8 cellular contexts compared by ENCODE assay signal in genomic region chr11:79708319-79708928, GRCh38.
DNase-seq lines count a peak whose midpoint lies in the region; TF ChIP-seq lines count a peak whose summit lies in the region.

No MANE protein-coding gene starts in this region.

- H3K79me2 ChIP-seq in OCI-LY3 (ENCODE audit: low read length) = no peaks in the 10 kb centered on the region

- H4K20me1 ChIP-seq in OCI-LY3 (ENCODE audit: insufficient read depth, low read length) = no peaks in the 10 kb centered on the region

- DNase-seq in COLO668 (lab: John Stamatoyannopoulos, UW; ENCODE audit: unreplicated experiment) (peak; percentile 26), GM19238 (ENCODE audit: insufficient read length, low spot score) (peak; percentile 2), HT-29 (ENCODE audit: low spot score) (peak; percentile 76), fibroblast of peridontal ligament (ENCODE audit: extremely low read depth) (peak; percentile 38), pons (ENCODE audit: low spot score) (no peak), sigmoid colon (no peak)
- DNase-seq in activated CD4-positive, alpha-beta T cell treated with anti-CD3 and anti-CD28 coated beads, Interleukin-2, amount 10 ng/mL, durations not matched to agents 7 days and 5 days = no peak

- peaks cover 11% of the 10 kb centered on the region for H3K9me3 Mint-ChIP-seq in activated CD4-positive, alpha-beta T cell treated with anti-CD3 and anti-CD28 coated beads, Interleukin-2, amount 10 ng/mL, durations not matched to agents 7 days and 5 days

- H3K27ac Mint-ChIP-seq in activated CD4-positive, alpha-beta T cell treated with anti-CD3 and anti-CD28 coated beads, Interleukin-2, amount 10 ng/mL, durations not matched to agents 7 days and 5 days = no peak overlapping the region

- H3K36me3 ChIP-seq in OCI-LY3 (replicated peaks; ENCODE audit: low read depth, low read length) (peaks cover 14% of the 10 kb centered on the region), sigmoid colon (no peaks in the 10 kb centered on the region)

- intact Hi-C loops in sigmoid colon (cut with DNase I) = no loop called here

- peak overlapping the region; percentile 48 for H3K4me2 ChIP-seq in OCI-LY3 (ENCODE audit: low read length)

- no peaks in the 10 kb centered on the region for H3K36me3 Mint-ChIP-seq in activated CD4-positive, alpha-beta T cell treated with anti-CD3 and anti-CD28 coated beads, Interleukin-2, amount 10 ng/mL, durations not matched to agents 7 days and 5 days (ENCODE audit: low read depth)

- POLR2A ChIA-PET in activated CD4-positive, alpha-beta T cell treated with anti-CD3 and anti-CD28 coated beads, Interleukin-2, amount 10 ng/mL, durations not matched to agents 7 days and 5 days (lab: Charles Lee) = no interaction called here

- H3K9me3 ChIP-seq in OCI-LY3 (ENCODE audit: insufficient read depth, low read length) (peaks cover 11% of the 10 kb centered on the region; the same call in 1 of the 2 replicates), sigmoid colon (peaks cover 0 to 14% (median 2%) of the 10 kb centered on the region in 4 donors)

- H3K9ac ChIP-seq in OCI-LY3 (ENCODE audit: low read length) = peak overlapping the region; percentile 7; the same call in 1 of the 2 replicates

- H3K4me3 Mint-ChIP-seq in activated CD4-positive, alpha-beta T cell treated with anti-CD3 and anti-CD28 coated beads, Interleukin-2, amount 10 ng/mL, durations not matched to agents 7 days and 5 days = no peak overlapping the region

- H3K27ac ChIP-seq in OCI-LY3 (ENCODE audit: low read length) = no peak overlapping the region
- no peak overlapping the region for H3K27ac ChIP-seq in sigmoid colon

- H3K4me1 ChIP-seq in OCI-LY3 (ENCODE audit: low read length) = peaks cover 18% of the 10 kb centered on the region
- H3K4me1 ChIP-seq in sigmoid colon = no peaks in the 10 kb centered on the region

- H3K4me3 ChIP-seq in OCI-LY3 (ENCODE audit: low read length) (0 out of 2 replicates have a peak overlapping the region, but pooled peaks have one; percentile 8), sigmoid colon (no peak overlapping the region)

- no peak for TF ChIP-seq EP300 in sigmoid colon (IDR thresholded peaks at IDR 0.05)

- H3K27me3 ChIP-seq in OCI-LY3 (ENCODE audit: low read depth, low read length) = no peaks in the 10 kb centered on the region
- H3K27me3 ChIP-seq in sigmoid colon = no peaks in the 10 kb centered on the region

- H3K27me3 Mint-ChIP-seq in activated CD4-positive, alpha-beta T cell treated with anti-CD3 and anti-CD28 coated beads, Interleukin-2, amount 10 ng/mL, durations not matched to agents 7 days and 5 days = no peaks in the 10 kb centered on the region

- CTCF ChIA-PET in activated CD4-positive, alpha-beta T cell treated with anti-CD3 and anti-CD28 coated beads, Interleukin-2, amount 10 ng/mL, durations not matched to agents 7 days and 5 days (lab: Charles Lee) = no interaction called here

- H2AFZ ChIP-seq in OCI-LY3 (ENCODE audit: low read depth, low read length) = peak overlapping the region; percentile 72

- WGBS in sigmoid colon, 2 donors = 45 to 57% methylated on average over 10 of the region's 10 CpGs

- TF ChIP-seq POLR2A in sigmoid colon (IDR thresholded peaks at IDR 0.05) = no peak

- TF ChIP-seq CTCF in OCI-LY3 (IDR thresholded peaks at IDR 0.05; ENCODE audit: low read depth, low read length) = peak; percentile 92
- no peak for TF ChIP-seq CTCF in sigmoid colon (IDR thresholded peaks at IDR 0.05)

- H3K4me1 Mint-ChIP-seq in activated CD4-positive, alpha-beta T cell treated with anti-CD3 and anti-CD28 coated beads, Interleukin-2, amount 10 ng/mL, durations not matched to agents 7 days and 5 days = no peaks in the 10 kb centered on the region

Comparison
In these comparisons a context has a peak if more than half of its experiments do, and no peak if none do; other contexts are left out.
1. DNase-seq: peak in COLO668 (single experiment), GM19238 (single experiment), HT-29 (single experiment) and fibroblast of peridontal ligament (single experiment); none in pons (single experiment), activated CD4-positive, alpha-beta T cell treated with anti-CD3 and anti-CD28 coated beads, Interleukin-2, amount 10 ng/mL, durations not matched to agents 7 days and 5 days (single experiment) and sigmoid colon (single experiment).